Comparison of ENCODE assay signal across 1 cellular context in the genomic region with DNA sequence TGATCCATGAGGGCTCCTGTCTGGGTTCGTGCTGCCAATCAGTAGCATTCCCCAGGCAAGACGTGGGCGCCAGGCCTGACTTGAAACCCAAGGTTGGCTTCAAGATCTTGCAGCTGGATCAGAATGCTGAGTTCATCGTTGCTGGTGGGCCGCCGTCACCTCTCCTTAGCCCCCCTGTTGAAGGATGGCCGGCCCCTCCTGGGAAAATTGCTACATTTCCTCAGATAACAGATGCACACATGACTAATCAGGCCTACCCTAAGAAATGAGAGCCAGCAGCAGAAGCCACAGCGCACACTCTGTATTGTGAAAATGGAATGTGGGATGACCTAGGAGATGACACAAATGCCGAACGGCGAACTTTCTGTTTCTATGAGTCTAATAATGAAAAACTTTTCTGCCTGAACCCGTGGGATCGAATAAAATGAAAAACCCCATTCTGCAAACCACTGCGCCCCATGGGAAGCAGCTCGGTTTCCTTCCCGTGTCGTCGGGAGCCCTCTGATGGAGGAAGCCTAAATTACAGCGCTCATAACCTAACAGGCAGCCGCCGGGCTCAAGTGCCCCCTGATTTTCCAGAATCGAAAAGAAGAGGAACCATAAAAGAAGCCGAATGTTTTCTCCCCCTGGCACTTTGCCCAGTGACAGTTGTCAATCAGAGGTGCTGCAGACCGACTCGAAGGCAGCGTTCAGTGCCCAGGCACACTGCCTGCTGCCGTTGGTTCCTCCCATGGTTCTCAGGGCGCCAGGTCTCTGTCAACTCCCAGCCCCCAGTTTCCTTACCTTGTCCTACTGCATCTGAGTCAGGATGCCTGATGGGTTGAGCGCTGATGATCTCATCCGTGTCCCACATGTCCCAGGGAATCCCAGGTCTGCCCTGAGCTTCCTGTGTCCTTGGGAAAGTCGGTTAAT.
A peak's percentile ranks its signal among the peaks of the same experiment; 100 is the strongest.
TF ChIP-seq lines count a peak whose summit lies in the region.

No MANE protein-coding gene starts in this region.

TF ChIP-seq in HEK293, 187 proteins besides CTCF, POLR2A, EP300 and RAD21 (continued from another document):
- TF ChIP-seq, protein P1, sequence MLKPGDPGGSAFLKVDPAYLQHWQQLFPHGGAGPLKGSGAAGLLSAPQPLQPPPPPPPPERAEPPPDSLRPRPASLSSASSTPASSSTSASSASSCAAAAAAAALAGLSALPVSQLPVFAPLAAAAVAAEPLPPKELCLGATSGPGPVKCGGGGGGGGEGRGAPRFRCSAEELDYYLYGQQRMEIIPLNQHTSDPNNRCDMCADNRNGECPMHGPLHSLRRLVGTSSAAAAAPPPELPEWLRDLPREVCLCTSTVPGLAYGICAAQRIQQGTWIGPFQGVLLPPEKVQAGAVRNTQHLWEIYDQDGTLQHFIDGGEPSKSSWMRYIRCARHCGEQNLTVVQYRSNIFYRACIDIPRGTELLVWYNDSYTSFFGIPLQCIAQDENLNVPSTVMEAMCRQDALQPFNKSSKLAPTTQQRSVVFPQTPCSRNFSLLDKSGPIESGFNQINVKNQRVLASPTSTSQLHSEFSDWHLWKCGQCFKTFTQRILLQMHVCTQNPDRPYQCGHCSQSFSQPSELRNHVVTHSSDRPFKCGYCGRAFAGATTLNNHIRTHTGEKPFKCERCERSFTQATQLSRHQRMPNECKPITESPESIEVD (tag by site-specific recombination; IDR thresholded peaks at IDR 0.05): no peak
- TF ChIP-seq ZNF654 (tag by site-specific recombination; IDR thresholded peaks at IDR 0.05; ENCODE audit: low read depth) (peak; percentile 76), ZNF629 (tag by site-specific recombination; IDR thresholded peaks at IDR 0.05) (0 out of 2 replicates have a peak, but pooled peaks have one; percentile 22), OVOL3 (tag by site-specific recombination; IDR thresholded peaks at IDR 0.05) (no peak), ZEB2 (tag by site-specific recombination; IDR thresholded peaks at IDR 0.05) (0 out of 2 replicates have a peak, but pooled peaks have one; percentile 32), ZNF302 (tag by site-specific recombination; IDR thresholded peaks at IDR 0.05; ENCODE audit: low read depth) (no peak), ZNF76 (tag by site-specific recombination; IDR thresholded peaks at IDR 0.05; ENCODE audit: borderline replicate concordance, low read depth) (no peak), OSR2 (tag by site-specific recombination; IDR thresholded peaks at IDR 0.05) (0 out of 2 replicates have a peak, but pooled peaks have one; percentile 10), YY2 (tag by site-specific recombination; IDR thresholded peaks at IDR 0.05) (no peak), ZBTB1 (tag by site-specific recombination; IDR thresholded peaks at IDR 0.05) (no peak)
- TF ChIP-seq, protein P2, sequence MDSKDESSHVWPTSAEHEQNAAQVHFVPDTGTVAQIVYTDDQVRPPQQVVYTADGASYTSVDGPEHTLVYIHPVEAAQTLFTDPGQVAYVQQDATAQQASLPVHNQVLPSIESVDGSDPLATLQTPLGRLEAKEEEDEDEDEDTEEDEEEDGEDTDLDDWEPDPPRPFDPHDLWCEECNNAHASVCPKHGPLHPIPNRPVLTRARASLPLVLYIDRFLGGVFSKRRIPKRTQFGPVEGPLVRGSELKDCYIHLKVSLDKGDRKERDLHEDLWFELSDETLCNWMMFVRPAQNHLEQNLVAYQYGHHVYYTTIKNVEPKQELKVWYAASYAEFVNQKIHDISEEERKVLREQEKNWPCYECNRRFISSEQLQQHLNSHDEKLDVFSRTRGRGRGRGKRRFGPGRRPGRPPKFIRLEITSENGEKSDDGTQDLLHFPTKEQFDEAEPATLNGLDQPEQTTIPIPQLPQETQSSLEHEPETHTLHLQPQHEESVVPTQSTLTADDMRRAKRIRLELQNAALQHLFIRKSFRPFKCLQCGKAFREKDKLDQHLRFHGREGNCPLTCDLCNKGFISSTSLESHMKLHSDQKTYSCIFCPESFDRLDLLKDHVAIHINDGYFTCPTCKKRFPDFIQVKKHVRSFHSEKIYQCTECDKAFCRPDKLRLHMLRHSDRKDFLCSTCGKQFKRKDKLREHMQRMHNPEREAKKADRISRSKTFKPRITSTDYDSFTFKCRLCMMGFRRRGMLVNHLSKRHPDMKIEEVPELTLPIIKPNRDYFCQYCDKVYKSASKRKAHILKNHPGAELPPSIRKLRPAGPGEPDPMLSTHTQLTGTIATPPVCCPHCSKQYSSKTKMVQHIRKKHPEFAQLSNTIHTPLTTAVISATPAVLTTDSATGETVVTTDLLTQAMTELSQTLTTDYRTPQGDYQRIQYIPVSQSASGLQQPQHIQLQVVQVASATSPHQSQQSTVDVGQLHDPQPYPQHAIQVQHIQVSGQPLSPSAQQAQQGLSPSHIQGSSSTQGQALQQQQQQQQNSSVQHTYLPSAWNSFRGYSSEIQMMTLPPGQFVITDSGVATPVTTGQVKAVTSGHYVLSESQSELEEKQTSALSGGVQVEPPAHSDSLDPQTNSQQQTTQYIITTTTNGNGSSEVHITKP (tag by site-specific recombination; IDR thresholded peaks at IDR 0.05): peak; percentile 80
- TF ChIP-seq, protein P3, sequence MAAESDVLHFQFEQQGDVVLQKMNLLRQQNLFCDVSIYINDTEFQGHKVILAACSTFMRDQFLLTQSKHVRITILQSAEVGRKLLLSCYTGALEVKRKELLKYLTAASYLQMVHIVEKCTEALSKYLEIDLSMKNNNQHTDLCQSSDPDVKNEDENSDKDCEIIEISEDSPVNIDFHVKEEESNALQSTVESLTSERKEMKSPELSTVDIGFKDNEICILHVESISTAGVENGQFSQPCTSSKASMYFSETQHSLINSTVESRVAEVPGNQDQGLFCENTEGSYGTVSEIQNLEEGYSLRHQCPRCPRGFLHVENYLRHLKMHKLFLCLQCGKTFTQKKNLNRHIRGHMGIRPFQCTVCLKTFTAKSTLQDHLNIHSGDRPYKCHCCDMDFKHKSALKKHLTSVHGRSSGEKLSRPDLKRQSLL (tag by site-specific recombination; IDR thresholded peaks at IDR 0.05): no peak
- TF ChIP-seq, protein P4, sequence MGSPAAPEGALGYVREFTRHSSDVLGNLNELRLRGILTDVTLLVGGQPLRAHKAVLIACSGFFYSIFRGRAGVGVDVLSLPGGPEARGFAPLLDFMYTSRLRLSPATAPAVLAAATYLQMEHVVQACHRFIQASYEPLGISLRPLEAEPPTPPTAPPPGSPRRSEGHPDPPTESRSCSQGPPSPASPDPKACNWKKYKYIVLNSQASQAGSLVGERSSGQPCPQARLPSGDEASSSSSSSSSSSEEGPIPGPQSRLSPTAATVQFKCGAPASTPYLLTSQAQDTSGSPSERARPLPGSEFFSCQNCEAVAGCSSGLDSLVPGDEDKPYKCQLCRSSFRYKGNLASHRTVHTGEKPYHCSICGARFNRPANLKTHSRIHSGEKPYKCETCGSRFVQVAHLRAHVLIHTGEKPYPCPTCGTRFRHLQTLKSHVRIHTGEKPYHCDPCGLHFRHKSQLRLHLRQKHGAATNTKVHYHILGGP (tag by site-specific recombination; IDR thresholded peaks at IDR 0.05): no peak
